In genomic region chr11:111733009-111733408, GRCh38 we compare ENCODE assay signal across 8 cellular contexts. TPM values are rescaled to one million over a fixed set of nuclear protein-coding genes. Genes with fewer than 3 reads are reported as not detected.
DNase-seq lines count a peak whose midpoint lies in the region; ATAC-seq, FAIRE-seq and TF ChIP-seq lines count a peak whose summit lies in the region.

No MANE protein-coding gene starts in this region.

- H4K20me1 ChIP-seq in endothelial cell of umbilical vein (replicated peaks; ENCODE audit: control insufficient read depth, extremely low read depth, insufficient read depth, low read length), result no peaks in the 10 kb centered on the region

- H3K4me3 ChIP-seq in Peyer's patch (no peak overlapping the region), endothelial cell of umbilical vein (replicated peaks in 1 of 3; ENCODE audit: insufficient read depth in 1 of 3, low read depth in 1 of 3, low read length in 3 of 3) (no peak overlapping the region), thyroid gland (replicated peaks in 1 of 3) (no peak overlapping the region), WERI-Rb-1 (ENCODE audit: low read depth, low read length) (no peak overlapping the region)
- no peak overlapping the region for H3K4me3 ChIP-seq in CD4-positive, alpha-beta memory T cell (ENCODE audit: low read length in 2 of 2)

- H3K4me1 Mint-ChIP-seq in mesothelial cell of epicardium, result peaks cover 49% of the 10 kb centered on the region
- peaks cover 0 to 10% (median under 1%) of the 10 kb centered on the region in 4 donors for H3K4me1 Mint-ChIP-seq in CD4-positive, alpha-beta memory T cell

- H2AFZ ChIP-seq in endothelial cell of umbilical vein (ENCODE audit: low read depth, low read length), result no peak overlapping the region

- intact Hi-C loops in endothelial cell of umbilical vein (cut with micrococcal nuclease), result no loop called here
- intact Hi-C loops in thyroid gland (cut with DNase I), result loop anchor here (5.0 kb wide), 1 partner anchor 39 kb away; no protein-coding TSS in a partner anchor
- intact Hi-C loops in CD4-positive, alpha-beta memory T cell (cut with micrococcal nuclease), result no loop called here

- no peaks in the 10 kb centered on the region for H3K9me3 ChIP-seq in Peyer's patch
- no peaks in the 10 kb centered on the region for H3K9me3 ChIP-seq in endothelial cell of umbilical vein (replicated peaks; ENCODE audit: control insufficient read depth, insufficient read depth, low read length)
- no peaks in the 10 kb centered on the region for H3K9me3 ChIP-seq in thyroid gland
- H3K9me3 ChIP-seq in CD4-positive, alpha-beta memory T cell (ENCODE audit: control insufficient read depth in 1 of 2, low read length in 2 of 2), result no peaks in the 10 kb centered on the region
- H3K9me3 ChIP-seq in WERI-Rb-1 (ENCODE audit: severe bottlenecking), result no peaks in the 10 kb centered on the region

- H3K4me1 ChIP-seq in Peyer's patch, result peaks cover 0 to 75% (median 0%) of the 10 kb centered on the region in 4 donors
- peaks cover 63% of the 10 kb centered on the region for H3K4me1 ChIP-seq in endothelial cell of umbilical vein (ENCODE audit: control insufficient read depth, extremely low read depth, insufficient read depth, low read length)
- H3K4me1 ChIP-seq in thyroid gland, result peaks cover 62 to 87% of the 10 kb centered on the region in 2 donors
- no peaks in the 10 kb centered on the region for H3K4me1 ChIP-seq in CD4-positive, alpha-beta memory T cell (ENCODE audit: insufficient read depth, low read length)

- peaks cover 7% of the 10 kb centered on the region for H3K36me3 Mint-ChIP-seq in mesothelial cell of epicardium
- H3K36me3 Mint-ChIP-seq in CD4-positive, alpha-beta memory T cell, result peaks cover 12 to 13% of the 10 kb centered on the region in 2 donors

- TF ChIP-seq POLR2A in Peyer's patch (IDR thresholded peaks at IDR 0.05), result no peak
- no peak for TF ChIP-seq POLR2A in endothelial cell of umbilical vein (IDR thresholded peaks at IDR 0.05; ENCODE audit: low read depth, low read length)
- TF ChIP-seq POLR2A in thyroid gland (IDR thresholded peaks at IDR 0.05), result no peak

- peak overlapping the region; percentile 39 for H3K27ac Mint-ChIP-seq in mesothelial cell of epicardium
- no peak overlapping the region for H3K27ac Mint-ChIP-seq in CD4-positive, alpha-beta memory T cell

- H3K9ac ChIP-seq in endothelial cell of umbilical vein (replicated peaks; ENCODE audit: extremely low read depth, insufficient read depth, low read length), result peak overlapping the region; percentile 35

- no peak overlapping the region for H3K4me2 ChIP-seq in endothelial cell of umbilical vein (ENCODE audit: insufficient read depth, low read length)

- H3K4me3 Mint-ChIP-seq in mesothelial cell of epicardium, result no peak overlapping the region
- no peak overlapping the region for H3K4me3 Mint-ChIP-seq in CD4-positive, alpha-beta memory T cell

- no peaks in the 10 kb centered on the region for H3K9me1 ChIP-seq in endothelial cell of umbilical vein (replicated peaks; ENCODE audit: control insufficient read depth, extremely low read depth, insufficient read depth, low read length)

- BruUV-seq in endothelial cell of umbilical vein (replicated peaks; lab: Mats Ljungman, UMichigan), result no TSS peak

- DNase-seq in Peyer's patch (no peak), endothelial cell of umbilical vein (ENCODE audit: low read depth, low spot score) (peak; percentile 96), mesothelial cell of epicardium (ENCODE audit: low spot score in 2 of 2, unreplicated experiment in 2 of 2) (no peak), thyroid gland (no peak), WERI-Rb-1 (no peak)
- DNase-seq in CD4-positive, alpha-beta memory T cell, result no peak

- TF ChIP-seq CTCF in Peyer's patch (IDR thresholded peaks at IDR 0.05) (no peak), endothelial cell of umbilical vein (IDR thresholded peaks at IDR 0.05; ENCODE audit: extremely low read depth in 1 of 2, insufficient read depth in 1 of 2, low read depth in 1 of 2, low read length in 2 of 2) (no peak), mesothelial cell of epicardium (IDR thresholded peaks at IDR 0.05; ENCODE audit: unreplicated experiment) (no peak), thyroid gland (IDR thresholded peaks at IDR 0.05) (no peak), WERI-Rb-1 (IDR thresholded peaks at IDR 0.05; ENCODE audit: low read depth, low read length) (no peak)

- H3K27me3 Mint-ChIP-seq in mesothelial cell of epicardium (ENCODE audit: low read depth), result no peaks in the 10 kb centered on the region
- H3K27me3 Mint-ChIP-seq in CD4-positive, alpha-beta memory T cell, result no peaks in the 10 kb centered on the region

- dilution Hi-C loops in endothelial cell of umbilical vein (cut with MboI; ENCODE audit: extremely low pct_ligation_motif_present, low sequenced_read_pairs), result no loop called here

- peak overlapping the region; percentile 75 to 96 (median 88) for H3K27ac ChIP-seq in Peyer's patch
- peak overlapping the region; percentile 60 for H3K27ac ChIP-seq in endothelial cell of umbilical vein (ENCODE audit: insufficient read depth, low read depth, low read length)
- H3K27ac ChIP-seq in thyroid gland, result peak overlapping the region; percentile 97 to 99 (median 98)
- no peak overlapping the region for H3K27ac ChIP-seq in CD4-positive, alpha-beta memory T cell (ENCODE audit: low read depth, low read length)
- no peak overlapping the region for H3K27ac ChIP-seq in WERI-Rb-1

- CTCF ChIA-PET in endothelial cell of umbilical vein (lab: Charles Lee), result interaction anchor here (0.8 to 3.3 kb wide), 8 partner anchors 9 to 138 kb away, joined by 3 to 35 read pairs (median 6); partner anchors contain the start of genes ALG9 and PPP2R1B
- CTCF ChIA-PET in CD4-positive, alpha-beta memory T cell (lab: Charles Lee; ENCODE audit: partially characterized antibody), result no interaction called here

- POLR2A ChIA-PET in endothelial cell of umbilical vein (lab: Charles Lee), result interaction anchor here (0.5 to 1.2 kb wide), 3 partner anchors 9 to 33 kb away, joined by 3 to 7 read pairs (median 5); partner anchors contain the start of gene PPP2R1B
- POLR2A ChIA-PET in CD4-positive, alpha-beta memory T cell (lab: Charles Lee; ENCODE audit: partially characterized antibody), result interaction anchor here (1.4 kb wide), 1 partner anchor 12 kb away, joined by 3 read pairs; no protein-coding TSS in a partner anchor

- H3K36me3 ChIP-seq in Peyer's patch (peaks cover 0 to 3% (median 0%) of the 10 kb centered on the region in 3 donors), endothelial cell of umbilical vein (ENCODE audit: control insufficient read depth in 2 of 2, extremely low read depth in 1 of 2, insufficient read depth in 2 of 2, low read length in 2 of 2) (no peaks in the 10 kb centered on the region), thyroid gland (no peaks in the 10 kb centered on the region), WERI-Rb-1 (no peaks in the 10 kb centered on the region)
- H3K36me3 ChIP-seq in CD4-positive, alpha-beta memory T cell (ENCODE audit: insufficient read depth, low read length), result no peaks in the 10 kb centered on the region

- ATAC-seq in GM19397 (IDR thresholded peaks at IDR 0.05; ENCODE audit: unreplicated experiment), result no peak
- no peak for ATAC-seq in HG02571 (IDR thresholded peaks at IDR 0.05; ENCODE audit: unreplicated experiment)

- 42 to 63% methylated on average over 6 of the region's 7 CpGs for WGBS in thyroid gland, 2 donors

- peak; percentile 93 for FAIRE-seq in endothelial cell of umbilical vein (lab: Jason Lieb, UNC)

- no peaks in the 10 kb centered on the region for H3K9me3 Mint-ChIP-seq in mesothelial cell of epicardium
- H3K9me3 Mint-ChIP-seq in CD4-positive, alpha-beta memory T cell, result peaks cover 0 to 1% (median 0%) of the 10 kb centered on the region in 8 donors

- H3K79me2 ChIP-seq in endothelial cell of umbilical vein (ENCODE audit: control insufficient read depth, insufficient read depth, low read length), result no peaks in the 10 kb centered on the region

- H3K27me3 ChIP-seq in Peyer's patch (no peaks in the 10 kb centered on the region), endothelial cell of umbilical vein (ENCODE audit: control insufficient read depth in 2 of 2, insufficient read depth in 2 of 2, low read length in 2 of 2) (no peaks in the 10 kb centered on the region), thyroid gland (no peaks in the 10 kb centered on the region), WERI-Rb-1 (ENCODE audit: insufficient read depth, low read depth, severe bottlenecking) (no peaks in the 10 kb centered on the region)
- H3K27me3 ChIP-seq in CD4-positive, alpha-beta memory T cell (ENCODE audit: insufficient read depth, low read length), result no peaks in the 10 kb centered on the region

TF ChIP-seq in endothelial cell of umbilical vein, 7 proteins besides CTCF, POLR2A, EP300 and RAD21:
- peak; percentile 51 for TF ChIP-seq FOS (IDR thresholded peaks at IDR 0.05; ENCODE audit: borderline replicate concordance, insufficient read depth, low read length)
- no peak for TF ChIP-seq JUN (IDR thresholded peaks at IDR 0.05; ENCODE audit: borderline replicate concordance, insufficient read depth, insufficient read length, low read depth)

RNA-seq across cellular contexts. Expression of gene PPP2R1B, which starts 33.2 kb away (rescaled TPM):
- total RNA-seq in Peyer's patch, result 10 to 100 TPM; 25.6 to 51.8 (median 41.7) TPM
- 42.7 and 50.8 TPM in 2 replicates for total RNA-seq in endothelial cell of umbilical vein
- polyA plus RNA-seq in endothelial cell of umbilical vein, result 17.0 and 18.0 TPM in 2 replicates
- polyA plus RNA-seq in endothelial cell of umbilical vein (2011; cell fraction: cytosol; rRNA removed), result 20.0 and 22.9 TPM in 2 replicates
- polyA plus RNA-seq in endothelial cell of umbilical vein (2011; cell fraction: nucleus; rRNA removed), result 32.5 and 32.7 TPM in 2 replicates
- polyA plus RNA-seq in endothelial cell of umbilical vein (2012), result 31.6 and 33.7 TPM in 2 replicates
- 59.6 and 61.0 TPM in 2 replicates for polyA minus RNA-seq in endothelial cell of umbilical vein
- 16.8 TPM for polyA minus RNA-seq in endothelial cell of umbilical vein (2011; cell fraction: cytosol; rRNA and poly(A)+ RNA removed)
- polyA minus RNA-seq in endothelial cell of umbilical vein (2011; cell fraction: nucleus; rRNA and poly(A)+ RNA removed), result 28.8 and 45.3 TPM in 2 replicates
- 29.2 to 34.8 TPM (median 33.8 TPM) in 3 replicates for total RNA-seq in mesothelial cell of epicardium
- 10 to 100 TPM; 22.4 to 39.2 (median 25.3) TPM for total RNA-seq in thyroid gland
- 10 to 100 TPM; 38.9 to 39.1 TPM for total RNA-seq in CD4-positive, alpha-beta memory T cell
- polyA plus RNA-seq in CD4-positive, alpha-beta memory T cell, result 10 to 100 TPM; 18.4 to 27.9 TPM

Comparison
In these comparisons a context has a peak if more than half of its experiments do, and no peak if none do; other contexts are left out.
1. H3K27ac ChIP-seq: peak in Peyer's patch (4 of 4), endothelial cell of umbilical vein (single experiment) and thyroid gland (3 of 3); none in CD4-positive, alpha-beta memory T cell (single experiment) and WERI-Rb-1 (single experiment).